Comparison of ENCODE assay signal across 10 cellular contexts in genomic region chr11:8033791-8034585, GRCh38. TPM values are rescaled to one million over a fixed set of nuclear protein-coding genes. Genes with fewer than 3 reads are reported as not detected.
"Had no signal": no experiment of that assay in that cellular context is flagged by ENCODE, and none has a peak within 500 bp of the region (broad histone marks: within the 10 kb centered on the region; RNA-seq: fewer than 3 reads in every experiment).

No MANE protein-coding gene starts in this region.

- H3K36me3 ChIP-seq: cardiac muscle cell, esophagus muscularis mucosa, left lung, ovary had no signal

- H3K27ac ChIP-seq: cardiac muscle cell, esophagus muscularis mucosa, left lung, ovary had no signal

- H3K9me3 ChIP-seq: esophagus muscularis mucosa, left lung, ovary had no signal

- H3K27me3 ChIP-seq: ovary had no signal

- H3K27ac Mint-ChIP-seq: activated B cell treated with CpG ODN at 0.5 μM for 24 hours; activated naive CD4-positive, alpha-beta T cell treated with anti-CD3 and anti-CD28 coated beads for 36 hours; activated naive CD8-positive, alpha-beta T cell treated with anti-CD3 and anti-CD28 coated beads, Interleukin-2, amount 50 U/mL, for 24 hours; activated T-helper 2 cell treated with anti-CD3 and anti-CD28 coated beads, Interferon-gamma antibody, Interleukin-2, Interleukin-4, amounts not matched to agents 10 μg/mL and 5 μg/mL and 100 μg/mL, durations not matched to agents 14 hours and 24 hours and 36 hours; nephron progenitor cell had no signal

- H3K36me3 Mint-ChIP-seq: stimulated activated naive B cell treated with anti-CD40 and anti-IgM and Interleukin-4, amounts not matched to agents 10 μg/mL and 1 μg/mL and 100 μg/mL, for 72 hours had no signal

- H3K9me3 Mint-ChIP-seq: activated B cell treated with CpG ODN at 0.5 μM for 24 hours; activated naive CD4-positive, alpha-beta T cell treated with anti-CD3 and anti-CD28 coated beads for 36 hours; activated naive CD8-positive, alpha-beta T cell treated with anti-CD3 and anti-CD28 coated beads, Interleukin-2, amount 50 U/mL, for 24 hours; activated T-helper 2 cell treated with anti-CD3 and anti-CD28 coated beads, Interferon-gamma antibody, Interleukin-2, Interleukin-4, amounts not matched to agents 10 μg/mL and 5 μg/mL and 100 μg/mL, durations not matched to agents 14 hours and 24 hours and 36 hours; nephron progenitor cell; stimulated activated naive B cell treated with anti-CD40 and anti-IgM and Interleukin-4, amounts not matched to agents 10 μg/mL and 1 μg/mL and 100 μg/mL, for 72 hours had no signal

- H3K4me3 ChIP-seq: cardiac muscle cell, esophagus muscularis mucosa, left lung, ovary had no signal

- H3K4me3 Mint-ChIP-seq: activated B cell treated with CpG ODN at 0.5 μM for 24 hours; activated naive CD4-positive, alpha-beta T cell treated with anti-CD3 and anti-CD28 coated beads for 36 hours; activated naive CD8-positive, alpha-beta T cell treated with anti-CD3 and anti-CD28 coated beads, Interleukin-2, amount 50 U/mL, for 24 hours had no signal

RNA-seq across cellular contexts. Expression of gene TUB, which starts 47.0 kb away (rescaled TPM):
- total RNA-seq: activated B cell treated with CpG ODN at 0.5 μM for 24 hours had no signal
